7 cellular contexts compared by ENCODE assay signal in genomic region chr16:14186007-14186953, GRCh38.
DNase-seq lines count a peak whose midpoint lies in the region; ATAC-seq and TF ChIP-seq lines count a peak whose summit lies in the region.

No MANE protein-coding gene starts in this region.

- peak; percentile 46 for ATAC-seq in left lobe of liver
- ATAC-seq in HG03520 (IDR thresholded peaks at IDR 0.05; ENCODE audit: unreplicated experiment): no peak

- H3K4me3 ChIP-seq in choroid plexus epithelial cell (ENCODE audit: low read depth, low read length): peak overlapping the region; percentile 57

- TF ChIP-seq CTCF in GM12872 (IDR thresholded peaks at IDR 0.05; ENCODE audit: insufficient read depth, low read depth, low read length) (peak; percentile 38; the same call in 1 of the 3 replicates), choroid plexus epithelial cell (conservative IDR thresholded peaks at IDR 0.05; ENCODE audit: low read depth, low read length) (peak; percentile 67)

- DNase-seq in NCI-H345 (lab: John Stamatoyannopoulos, UW) (peak; percentile 38), choroid plexus epithelial cell (ENCODE audit: low read depth) (peak; percentile 80), left lobe of liver (ENCODE audit: low spot score) (no peak), substantia nigra (lab: John Stamatoyannopoulos, UW) (peak in 10 of 49 donors; percentile 1 to 42 (median 26)), NCI-H1048 (lab: John Stamatoyannopoulos, UW) (no peak)

- peak overlapping the region; percentile 22 for H3K27ac ChIP-seq in substantia nigra (ENCODE audit: low read depth, low read length, poor library complexity, severe bottlenecking)

Comparison
In these comparisons a context has a peak if more than half of its experiments do, and no peak if none do; other contexts are left out.
1. DNase-seq: peak in NCI-H345 (single experiment) and choroid plexus epithelial cell (single experiment); none in left lobe of liver (single experiment) and NCI-H1048 (single experiment).